20 cellular contexts compared by ENCODE assay signal in genomic region chr4:8682296-8682695, GRCh38.
"Had no signal": no experiment of that assay in that cellular context is flagged by ENCODE, and none has a peak within 500 bp of the region (broad histone marks: within the 10 kb centered on the region; RNA-seq: fewer than 3 reads in every experiment).

No MANE protein-coding gene starts in this region.

- H2AFZ ChIP-seq: neural progenitor cell had no signal

- DNase-seq: hypothalamus; immature natural killer cell; left ventricle myocardium inferior; mesendoderm; naive B cell; natural killer cell; nephron progenitor cell; pancreas; retina; right cardiac atrium; stimulated activated CD4-positive, alpha-beta T cell treated with anti-CD3 and anti-CD28 coated beads, Interleukin-4, amount 100 ng/mL, for 24 hours; stimulated activated naive CD4-positive, alpha-beta T cell had no signal

- H3K27ac ChIP-seq: left ventricle myocardium inferior, neural progenitor cell, pancreas, prostate gland, skin epidermis, tibial nerve, vagina had no signal

- H3K4me3 ChIP-seq: left ventricle myocardium inferior, lung, neural progenitor cell, pancreas, prostate gland, skin epidermis, tibial nerve, vagina had no signal

- ATAC-seq: natural killer cell; pancreas; sciatic nerve; stimulated activated effector memory CD8-positive, alpha-beta T cell treated with anti-CD3 and anti-CD28 coated beads, Interleukin-12 subunit alpha, Interleukin-12 subunit beta, amount 100 ng/mL, for 72 hours had no signal

- H3K27me3 ChIP-seq: pancreas, tibial nerve, vagina had no signal

- H3K4me1 ChIP-seq: left ventricle myocardium inferior, neural progenitor cell, pancreas, prostate gland, tibial nerve, vagina had no signal

- H3K36me3 ChIP-seq: left ventricle myocardium inferior, neural progenitor cell, pancreas, prostate gland, tibial nerve, vagina had no signal

- H3K4me2 ChIP-seq: neural progenitor cell had no signal

- H3K9me3 ChIP-seq: pancreas, prostate gland, vagina had no signal
